In genomic region chr3:101703169-101703568, GRCh38 we compare ENCODE assay signal across 24 cellular contexts. TPM values are rescaled to one million over a fixed set of nuclear protein-coding genes. Genes with fewer than 3 reads are reported as not detected.
DNase-seq lines count a peak whose midpoint lies in the region; ATAC-seq and TF ChIP-seq lines count a peak whose summit lies in the region.
"Had no signal": no experiment of that assay in that cellular context is flagged by ENCODE, and none has a peak within 500 bp of the region (broad histone marks: within the 10 kb centered on the region; RNA-seq: fewer than 3 reads in every experiment).

No MANE protein-coding gene starts in this region.

- no peaks in the 10 kb centered on the region for H3K27me3 Mint-ChIP-seq in type B pancreatic cell
- H3K27me3 Mint-ChIP-seq: activated CD8-positive, alpha-beta T cell treated with anti-CD3 and anti-CD28 coated beads for 36 hours; CD4-positive, alpha-beta memory T cell; IgD-negative memory B cell; stimulated activated memory B cell treated with anti-CD40 and anti-IgM and Interleukin-4, amounts not matched to agents 10 μg/mL and 1 μg/mL and 100 μg/mL, for 72 hours had no signal

- no peak overlapping the region for H3K4me3 Mint-ChIP-seq in type B pancreatic cell
- H3K4me3 Mint-ChIP-seq: activated CD8-positive, alpha-beta T cell treated with anti-CD3 and anti-CD28 coated beads for 36 hours; CD4-positive, alpha-beta memory T cell; IgD-negative memory B cell; stimulated activated memory B cell treated with anti-CD40 and anti-IgM and Interleukin-4, amounts not matched to agents 10 μg/mL and 1 μg/mL and 100 μg/mL, for 72 hours had no signal

- H3K4me1 ChIP-seq in tibial nerve = no peaks in the 10 kb centered on the region

- TF ChIP-seq EP300 in tibial nerve (IDR thresholded peaks at IDR 0.05) = no peak

- no peaks in the 10 kb centered on the region for H3K27me3 ChIP-seq in tibial nerve
- H3K27me3 ChIP-seq: cardiac muscle cell, hepatocyte, neutrophil had no signal

- H3K27ac Mint-ChIP-seq in type B pancreatic cell = peak overlapping the region; percentile 29
- H3K27ac Mint-ChIP-seq: activated CD8-positive, alpha-beta T cell treated with anti-CD3 and anti-CD28 coated beads for 36 hours; stimulated activated memory B cell treated with anti-CD40 and anti-IgM and Interleukin-4, amounts not matched to agents 10 μg/mL and 1 μg/mL and 100 μg/mL, for 72 hours had no signal

- no peak overlapping the region for H3K4me3 ChIP-seq in tibial nerve
- H3K4me3 ChIP-seq: cardiac muscle cell, hepatocyte, skin epidermis had no signal

- TF ChIP-seq POLR2A in tibial nerve (IDR thresholded peaks at IDR 0.05) = no peak

- ATAC-seq in esophagus mucosa = peak; percentile 96
- ATAC-seq in HG02642 (IDR thresholded peaks at IDR 0.05; ENCODE audit: poor library complexity, unreplicated experiment) = no peak
- ATAC-seq in GM18868 (IDR thresholded peaks at IDR 0.05; ENCODE audit: unreplicated experiment) = no peak
- ATAC-seq: activated CD8-positive, alpha-beta T cell treated with anti-CD3 and anti-CD28 coated beads for 36 hours; stimulated activated memory B cell treated with anti-CD40 and anti-IgM and Interleukin-4, amounts not matched to agents 10 μg/mL and 1 μg/mL and 100 μg/mL, for 72 hours had no signal

- TF ChIP-seq CTCF in RWPE1 (conservative IDR thresholded peaks at IDR 0.05; ENCODE audit: low read depth) (no peak), type B pancreatic cell (conservative IDR thresholded peaks at IDR 0.05) (no peak), tibial nerve (IDR thresholded peaks at IDR 0.05) (no peak)

- no peaks in the 10 kb centered on the region for H3K4me1 Mint-ChIP-seq in type B pancreatic cell (ENCODE audit: unreplicated experiment)
- H3K4me1 Mint-ChIP-seq: CD4-positive, alpha-beta memory T cell had no signal

- H3K27ac ChIP-seq in RWPE1 (peak overlapping the region; percentile 44; the same call in 1 of the 2 replicates), tibial nerve (no peak overlapping the region)
- H3K27ac ChIP-seq: cardiac muscle cell, hepatocyte, neutrophil, skin epidermis had no signal

- H3K9me3 ChIP-seq in tibial nerve = no peaks in the 10 kb centered on the region
- H3K9me3 ChIP-seq: neutrophil had no signal

- no peaks in the 10 kb centered on the region for H3K36me3 Mint-ChIP-seq in type B pancreatic cell
- H3K36me3 Mint-ChIP-seq: CD4-positive, alpha-beta memory T cell; IgD-negative memory B cell; stimulated activated memory B cell treated with anti-CD40 and anti-IgM and Interleukin-4, amounts not matched to agents 10 μg/mL and 1 μg/mL and 100 μg/mL, for 72 hours had no signal

- 82 to 90% methylated on average over 2 of the region's 2 CpGs for WGBS in tibial nerve, 2 donors

- POLR2A ChIA-PET in RWPE1 (lab: Yijun Ruan, JAX; ENCODE audit: low non-redundant PET) = no interaction called here

- CTCF ChIA-PET in RWPE1 (lab: Yijun Ruan, JAX) = no interaction called here

- no peaks in the 10 kb centered on the region for H3K36me3 ChIP-seq in tibial nerve
- H3K36me3 ChIP-seq: cardiac muscle cell, neutrophil had no signal

- H3K9me3 Mint-ChIP-seq in type B pancreatic cell = no peaks in the 10 kb centered on the region
- H3K9me3 Mint-ChIP-seq: activated CD8-positive, alpha-beta T cell treated with anti-CD3 and anti-CD28 coated beads for 36 hours; CD4-positive, alpha-beta memory T cell; IgD-negative memory B cell; stimulated activated memory B cell treated with anti-CD40 and anti-IgM and Interleukin-4, amounts not matched to agents 10 μg/mL and 1 μg/mL and 100 μg/mL, for 72 hours had no signal

- DNase-seq in HPDE6-E6E7 (ENCODE audit: extremely low spot score) = peak; percentile 60
- DNase-seq in RWPE1 (ENCODE audit: low spot score) = peak; percentile 70
- DNase-seq in type B pancreatic cell (ENCODE audit: extremely low spot score, unreplicated experiment) = no peak
- DNase-seq in tibial nerve (ENCODE audit: low spot score in 2 of 2) = no peak
- no peak for DNase-seq in NCI-H1436 (lab: John Stamatoyannopoulos, UW)
- DNase-seq: activated CD4-positive, CD25-positive, alpha-beta regulatory T cell treated with anti-CD3 and anti-CD28 coated beads, Interleukin-2, amount 50 U/mL, for 72 hours; activated CD8-positive, alpha-beta T cell treated with anti-CD3 and anti-CD28 coated beads for 36 hours; CD4-positive, alpha-beta memory T cell; DMS153; MV-4-11; NCI-H1694; NCI-H2171; NCI-H524 treated with DMSO at 0.1 percent for 48 hours; Right ventricle myocardium superior; stimulated activated CD4-positive, alpha-beta T cell treated with anti-CD3 and anti-CD28 coated beads, Interleukin-2, amount 100 ng/mL, for 24 hours had no signal

RNA-seq across cellular contexts. Expression of gene RPL24, which starts 16.7 kb away (rescaled TPM):
- total RNA-seq in esophagus mucosa = 942 TPM
- total RNA-seq in type B pancreatic cell (ENCODE audit: low replicate concordance) = 1,197 and 1,373 TPM in 2 replicates
- 1,000 to 10,000 TPM; 1,024 to 1,620 (median 1,272) TPM for total RNA-seq in tibial nerve

RNA-seq across cellular contexts. Expression of gene CEP97, which starts 21.2 kb away (rescaled TPM):
- total RNA-seq in esophagus mucosa (4.6 TPM), type B pancreatic cell (ENCODE audit: low replicate concordance) (11.3 and 24.2 TPM in 2 replicates), tibial nerve (10 to 100 TPM; 11.2 to 20.8 (median 14.1) TPM)

RNA-seq across cellular contexts. Expression of gene ZBTB11, which starts 26.2 kb away (rescaled TPM):
- total RNA-seq in esophagus mucosa (10.0 TPM), type B pancreatic cell (ENCODE audit: low replicate concordance) (15.4 and 18.4 TPM in 2 replicates), tibial nerve (10 to 100 TPM; 18.3 to 20.5 (median 19.6) TPM)

Comparison
In these comparisons a context has a peak if more than half of its experiments do, and no peak if none do; other contexts are left out.
1. DNase-seq: peak in HPDE6-E6E7 (single experiment) and RWPE1 (single experiment); none in type B pancreatic cell (single experiment), tibial nerve (0 of 2) and NCI-H1436 (single experiment).